In genomic region chr1:13828454-13829151, GRCh38 we compare ENCODE assay signal across 9 cellular contexts.
A peak's percentile ranks its signal among the peaks of the same experiment; 100 is the strongest.
DNase-seq lines count a peak whose midpoint lies in the region; ATAC-seq and TF ChIP-seq lines count a peak whose summit lies in the region.
"Had no signal": no experiment of that assay in that cellular context is flagged by ENCODE, and none has a peak within 500 bp of the region (broad histone marks: within the 10 kb centered on the region; RNA-seq: fewer than 3 reads in every experiment).

No MANE protein-coding gene starts in this region.

- no peak for TF ChIP-seq EP300 in suprapubic skin (IDR thresholded peaks at IDR 0.05)

- no peaks in the 10 kb centered on the region for H3K9me3 ChIP-seq in suprapubic skin
- H3K9me3 ChIP-seq: neutrophil had no signal

- DNase-seq in DMS79 treated with DMSO at 0.1 percent for 48 hours (lab: John Stamatoyannopoulos, UW) (peak; percentile 31), DMS79 (lab: John Stamatoyannopoulos, UW) (no peak), kidney tubule cell (ENCODE audit: low spot score) (peak; percentile 52), suprapubic skin (ENCODE audit: low spot score in 2 of 2) (peak in 1 of 2 donors; percentile 75), A172 (ENCODE audit: low spot score) (no peak)
- DNase-seq in activated naive CD8-positive, alpha-beta T cell treated with anti-CD3 and anti-CD28 coated beads for 36 hours: peak; percentile 38

- H4K20me1 ChIP-seq in KMS-11 (ENCODE audit: insufficient read depth): no peaks in the 10 kb centered on the region

- H2AFZ ChIP-seq in KMS-11 (ENCODE audit: low read depth): no peak overlapping the region

- H3K27ac ChIP-seq in KMS-11 (no peak overlapping the region), suprapubic skin (no peak overlapping the region)
- H3K27ac ChIP-seq: neutrophil had no signal

- H3K27me3 Mint-ChIP-seq in activated naive CD8-positive, alpha-beta T cell treated with anti-CD3 and anti-CD28 coated beads for 36 hours: no peaks in the 10 kb centered on the region

- no peak for ATAC-seq in GM19023 (IDR thresholded peaks at IDR 0.05; ENCODE audit: unreplicated experiment)

- WGBS in suprapubic skin: 54% methylated on average over 15 of the region's 18 CpGs

- H3K4me3 Mint-ChIP-seq in activated naive CD8-positive, alpha-beta T cell treated with anti-CD3 and anti-CD28 coated beads for 36 hours: peak overlapping the region; percentile 48

- no peak for TF ChIP-seq POLR2A in suprapubic skin (IDR thresholded peaks at IDR 0.05)

- H3K36me3 ChIP-seq in KMS-11 (ENCODE audit: insufficient read depth) (no peaks in the 10 kb centered on the region), suprapubic skin (peaks cover 2% of the 10 kb centered on the region)

- no peak overlapping the region for H3K9ac ChIP-seq in KMS-11

- H3K27me3 ChIP-seq in KMS-11 (ENCODE audit: insufficient read depth, low read depth): no peaks in the 10 kb centered on the region
- no peaks in the 10 kb centered on the region for H3K27me3 ChIP-seq in suprapubic skin

- H3K79me2 ChIP-seq in KMS-11 (ENCODE audit: insufficient read depth, low read depth): no peaks in the 10 kb centered on the region

- peaks cover 2% of the 10 kb centered on the region for H3K36me3 Mint-ChIP-seq in activated naive CD8-positive, alpha-beta T cell treated with anti-CD3 and anti-CD28 coated beads for 36 hours

- H3K4me3 ChIP-seq in KMS-11 (IDR thresholded peaks at IDR 0.05; ENCODE audit: insufficient read depth, low read depth, low read length) (no peak overlapping the region), suprapubic skin (peak overlapping the region; percentile 5)

- peaks cover 2% of the 10 kb centered on the region for H3K4me1 Mint-ChIP-seq in activated naive CD8-positive, alpha-beta T cell treated with anti-CD3 and anti-CD28 coated beads for 36 hours

- TF ChIP-seq CTCF in KMS-11 (conservative IDR thresholded peaks at IDR 0.05; ENCODE audit: low read depth, low read length) (peak; percentile 36; the same call in 1 of the 2 replicates), suprapubic skin (IDR thresholded peaks at IDR 0.05) (peak; percentile 29 to 61)

- no peak overlapping the region for H3K4me2 ChIP-seq in KMS-11

- H3K27ac Mint-ChIP-seq in activated naive CD8-positive, alpha-beta T cell treated with anti-CD3 and anti-CD28 coated beads for 36 hours: no peak overlapping the region

- no peaks in the 10 kb centered on the region for H3K9me3 Mint-ChIP-seq in activated naive CD8-positive, alpha-beta T cell treated with anti-CD3 and anti-CD28 coated beads for 36 hours

- H3K4me1 ChIP-seq in KMS-11 (ENCODE audit: low read depth, poor library complexity, severe bottlenecking) (no peaks in the 10 kb centered on the region), suprapubic skin (peaks cover 10% of the 10 kb centered on the region)

Comparison
In these comparisons a context has a peak if more than half of its experiments do, and no peak if none do; other contexts are left out.
1. DNase-seq: peak in DMS79 treated with DMSO at 0.1 percent for 48 hours (single experiment), activated naive CD8-positive, alpha-beta T cell treated with anti-CD3 and anti-CD28 coated beads for 36 hours (single experiment) and kidney tubule cell (single experiment); none in DMS79 (single experiment) and A172 (single experiment).